In genomic region chr11:65588199-65589054, GRCh38 we compare ENCODE assay signal across 8 cellular contexts. TPM values are rescaled to one million over a fixed set of nuclear protein-coding genes. Genes with fewer than 3 reads are reported as not detected.
DNase-seq lines count a peak whose midpoint lies in the region; ATAC-seq and TF ChIP-seq lines count a peak whose summit lies in the region.

No MANE protein-coding gene starts in this region.

- ATAC-seq in GM18508 (IDR thresholded peaks at IDR 0.05; ENCODE audit: insufficient read depth, unreplicated experiment) (peak; percentile 46), HG02885 (IDR thresholded peaks at IDR 0.05; ENCODE audit: poor library complexity, unreplicated experiment) (peak; percentile 76)

- in situ Hi-C loops in ACHN (cut with HindIII; ENCODE audit: low pct_ligation_motif_present, low pct_unique_long_range_greater_than_20kb, low sequenced_read_pairs), result no loop called here

- intact Hi-C loops in posterior vena cava (cut with DNase I), result loop anchor here in 1 of 2 donors (5.0 kb wide), 1 partner anchor 46 kb away; no protein-coding TSS in a partner anchor

- DNase-seq in ACHN (peak; percentile 62), NOMO-1 treated with dmso at 0.1 percent for 144 hours (lab: John Stamatoyannopoulos, UW; ENCODE audit: unreplicated experiment) (peak; percentile 61), activated T-cell treated with anti-CD3 and anti-CD28 coated beads for 4 hours (peak; percentile 67), fibroblast of mammary gland (ENCODE audit: low read depth) (peak; percentile 48), posterior vena cava (ENCODE audit: low spot score) (peak; percentile 89), cerebellum (ENCODE audit: low spot score) (no peak)

- H3K4me3 ChIP-seq in fibroblast of mammary gland (ENCODE audit: control insufficient read depth, low read depth, low read length), result no peak overlapping the region

- TF ChIP-seq CTCF in fibroblast of mammary gland (conservative IDR thresholded peaks at IDR 0.05; ENCODE audit: control insufficient read depth, insufficient read depth, low read depth, low read length), result peak; percentile 47

RNA-seq across cellular contexts. Expression of gene KCNK7, which starts 7.2 kb away (rescaled TPM):
- total RNA-seq in posterior vena cava, result under 1 TPM; 0.65 to 0.71 TPM
- 0.27 TPM for total RNA-seq in cerebellum

RNA-seq across cellular contexts. Expression of gene EHBP1L1, which starts 12.6 kb away (rescaled TPM):
- total RNA-seq in posterior vena cava (100 to 1,000 TPM; 190 to 223 TPM), cerebellum (11.4 TPM)

RNA-seq across cellular contexts. Expression of gene FAM89B, which starts 16.1 kb away (rescaled TPM):
- 10 to 100 TPM; 43.3 to 53.0 TPM for total RNA-seq in posterior vena cava
- 24.7 TPM for total RNA-seq in cerebellum

RNA-seq across cellular contexts. Expression of gene ZNRD2, which starts 18.1 kb away (rescaled TPM):
- total RNA-seq in posterior vena cava (10 to 100 TPM; 29.2 to 29.5 TPM), cerebellum (14.3 TPM)

RNA-seq across cellular contexts. Expression of gene MAP3K11, which starts 25.6 kb away (rescaled TPM):
- total RNA-seq in posterior vena cava (10 to 100 TPM; 39.1 to 46.3 TPM), cerebellum (15.2 TPM)

Comparison
In these comparisons a context has a peak if more than half of its experiments do, and no peak if none do; other contexts are left out.
1. RNA of gene EHBP1L1, which starts 12.6 kb away (total RNA-seq): 190 to 223 TPM in posterior vena cava; 11.4 TPM in cerebellum (single experiment); every median in the first group is over 10 times any median in the second.